ENCODE assay signal across 23 cellular contexts in genomic region chr2:122056853-122057252, GRCh38.
"Had no signal": no experiment of that assay in that cellular context is flagged by ENCODE, and none has a peak within 500 bp of the region (broad histone marks: within the 10 kb centered on the region; RNA-seq: fewer than 3 reads in every experiment).

No MANE protein-coding gene starts in this region.

- H3K27me3 ChIP-seq: ascending aorta, cardiac muscle cell had no signal

- H3K9me3 Mint-ChIP-seq: T-helper 1 cell treated with Interleukin-12 subunit alpha and Interleukin-12 subunit beta and Interleukin-4 antibody, amounts not matched to agents 30 μg/mL and 1 μg/mL, for 36 hours had no signal

- H3K27ac ChIP-seq: ascending aorta, cardiac muscle cell, PC-9 had no signal

- DNase-seq: activated CD4-positive, alpha-beta T cell treated with anti-CD3 and anti-CD28 coated beads for 4 hours; activated CD4-positive, alpha-beta T cell treated with anti-CD3 and anti-CD28 coated beads, Interleukin-2, amount 50 U/mL, for 4 hours; activated CD8-positive, alpha-beta memory T cell treated with anti-CD3 and anti-CD28 coated beads, Interleukin-2, amount 50 U/mL, for 48 hours; activated CD8-positive, alpha-beta T cell treated with anti-CD3 and anti-CD28 coated beads, Interleukin-2, amount 10 ng/mL, durations not matched to agents 7 days and 5 days; activated naive CD4-positive, alpha-beta T cell treated with anti-CD3 and anti-CD28 coated beads, Interleukin-2, amount 50 U/mL, for 16 hours; activated T-cell treated with anti-CD3 and anti-CD28 coated beads, Interleukin-2, amount 50 U/mL, for 1 hour; amniotic stem cell; Kasumi-1; NCI-H1105 treated with DMSO at 0.1 percent for 48 hours; NCI-H146; NCI-H2029; NCI-H2107; NCI-H2171 treated with DMSO at 0.1 percent for 48 hours; NCI-H226; NCI-H510A; NCI-H526 treated with DMSO at 0.1 percent for 48 hours; SHP77 treated with DMSO at 0.1 percent for 48 hours had no signal

- H3K36me3 Mint-ChIP-seq: brain had no signal

- H3K4me1 Mint-ChIP-seq: brain had no signal

- H3K9me3 ChIP-seq: ascending aorta had no signal

- H3K4me1 ChIP-seq: ascending aorta had no signal

- H3K4me3 Mint-ChIP-seq: activated CD8-positive, alpha-beta T cell treated with anti-CD3 and anti-CD28 coated beads, Interleukin-2, amount 10 ng/mL, durations not matched to agents 7 days and 5 days; brain; T-helper 1 cell treated with Interleukin-12 subunit alpha and Interleukin-12 subunit beta and Interleukin-4 antibody, amounts not matched to agents 30 μg/mL and 1 μg/mL, for 36 hours had no signal

- H3K4me3 ChIP-seq: ascending aorta, cardiac muscle cell, PC-9 had no signal

- H2AFZ ChIP-seq: PC-9 had no signal

- H3K4me2 ChIP-seq: PC-9 had no signal

- H3K27ac Mint-ChIP-seq: activated CD8-positive, alpha-beta T cell treated with anti-CD3 and anti-CD28 coated beads, Interleukin-2, amount 10 ng/mL, durations not matched to agents 7 days and 5 days; brain; T-helper 1 cell treated with Interleukin-12 subunit alpha and Interleukin-12 subunit beta and Interleukin-4 antibody, amounts not matched to agents 30 μg/mL and 1 μg/mL, for 36 hours had no signal

- ATAC-seq: activated CD4-positive, CD25-positive, alpha-beta regulatory T cell treated with anti-CD3 and anti-CD28 coated beads, Interleukin-2, amount 50 U/mL, for 24 hours; activated CD8-positive, alpha-beta T cell treated with anti-CD3 and anti-CD28 coated beads, Interleukin-2, amount 10 ng/mL, durations not matched to agents 7 days and 5 days had no signal

- H3K36me3 ChIP-seq: ascending aorta, cardiac muscle cell had no signal
